12 cellular contexts compared by ENCODE assay signal in the genomic region with DNA sequence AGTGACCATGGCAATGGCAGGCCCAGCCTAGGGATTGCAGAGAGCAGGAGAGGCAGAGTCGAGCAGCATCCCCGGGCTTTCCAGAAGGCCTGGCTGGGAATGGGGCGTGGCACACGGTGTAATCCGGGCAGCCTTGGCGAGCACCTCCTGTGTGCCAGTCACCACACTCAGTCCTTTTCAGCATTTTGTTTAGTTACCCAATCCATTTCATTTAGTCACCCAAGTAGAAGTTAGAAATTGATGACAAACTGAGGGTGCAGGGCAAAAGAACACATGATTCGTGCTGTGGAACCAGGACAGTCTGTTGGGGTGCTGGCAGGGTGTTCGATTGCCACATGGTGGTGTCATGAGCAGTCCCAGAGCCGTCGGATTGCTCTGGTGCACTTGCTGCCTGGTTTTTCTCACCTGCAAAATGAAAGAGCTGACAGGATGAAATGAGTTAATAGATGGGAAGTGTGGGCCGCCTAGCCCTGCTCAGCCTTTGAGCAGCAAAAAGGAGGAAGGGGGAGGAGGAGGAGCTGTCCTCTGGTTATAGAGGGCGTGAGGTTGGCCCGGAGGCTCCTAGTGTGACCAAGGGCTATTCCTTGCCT.
A peak's percentile ranks its signal among the peaks of the same experiment; 100 is the strongest.
DNase-seq lines count a peak whose midpoint lies in the region; ATAC-seq and TF ChIP-seq lines count a peak whose summit lies in the region.
"Had no signal": no experiment of that assay in that cellular context is flagged by ENCODE, and none has a peak within 500 bp of the region (broad histone marks: within the 10 kb centered on the region; RNA-seq: fewer than 3 reads in every experiment).

No MANE protein-coding gene starts in this region.

- no peaks in the 10 kb centered on the region for H3K4me1 ChIP-seq in foreskin keratinocyte
- H3K4me1 ChIP-seq: parathyroid adenoma, SJCRH30 had no signal

- peak; percentile 33 for DNase-seq in activated CD4-positive, alpha-beta T cell treated with anti-CD3 and anti-CD28 coated beads for 36 hours
- no peak for DNase-seq in activated CD4-positive, alpha-beta T cell treated with anti-CD3 and anti-CD28 coated beads, Interleukin-2, amount 10 ng/mL, durations not matched to agents 7 days and 5 days
- DNase-seq in RKO (ENCODE audit: low spot score) (peak; percentile 47), foreskin keratinocyte (peak; percentile 32 to 47), T-helper 17 cell (no peak), NCI-H2029 (lab: John Stamatoyannopoulos, UW) (no peak)
- DNase-seq in stimulated activated naive B cell treated with anti-CD40 and anti-IgM and Interleukin-4, amounts not matched to agents 10 μg/mL and 1 μg/mL and 100 μg/mL, for 72 hours, result no peak
- DNase-seq in activated naive CD4-positive, alpha-beta T cell treated with anti-CD3 and anti-CD28 coated beads, Interleukin-2, amount 50 U/mL, for 16 hours, result no peak

- no peak overlapping the region for H3K4me3 Mint-ChIP-seq in activated CD4-positive, alpha-beta T cell treated with anti-CD3 and anti-CD28 coated beads for 36 hours
- no peak overlapping the region for H3K4me3 Mint-ChIP-seq in activated CD4-positive, alpha-beta T cell treated with anti-CD3 and anti-CD28 coated beads, Interleukin-2, amount 10 ng/mL, durations not matched to agents 7 days and 5 days
- no peak overlapping the region for H3K4me3 Mint-ChIP-seq in stimulated activated naive B cell treated with anti-CD40 and anti-IgM and Interleukin-4, amounts not matched to agents 10 μg/mL and 1 μg/mL and 100 μg/mL, for 72 hours
- no peak overlapping the region for H3K4me3 Mint-ChIP-seq in T-helper 17 cell
- H3K4me3 Mint-ChIP-seq: CD4-positive, CD25-positive, alpha-beta regulatory T cell; central memory CD8-positive, alpha-beta T cell had no signal

- TF ChIP-seq CTCF in foreskin keratinocyte (conservative IDR thresholded peaks at IDR 0.05), result peak; percentile 61

- H3K9me3 Mint-ChIP-seq in activated CD4-positive, alpha-beta T cell treated with anti-CD3 and anti-CD28 coated beads for 36 hours (ENCODE audit: low read depth), result no peaks in the 10 kb centered on the region
- H3K9me3 Mint-ChIP-seq in activated CD4-positive, alpha-beta T cell treated with anti-CD3 and anti-CD28 coated beads, Interleukin-2, amount 10 ng/mL, durations not matched to agents 7 days and 5 days, result no peaks in the 10 kb centered on the region
- no peaks in the 10 kb centered on the region for H3K9me3 Mint-ChIP-seq in stimulated activated naive B cell treated with anti-CD40 and anti-IgM and Interleukin-4, amounts not matched to agents 10 μg/mL and 1 μg/mL and 100 μg/mL, for 72 hours
- H3K9me3 Mint-ChIP-seq: CD4-positive, CD25-positive, alpha-beta regulatory T cell; central memory CD8-positive, alpha-beta T cell had no signal

- H3K27me3 ChIP-seq in foreskin keratinocyte, result no peaks in the 10 kb centered on the region
- H3K27me3 ChIP-seq: SJCRH30 had no signal

- intact Hi-C loops in activated CD4-positive, alpha-beta T cell treated with anti-CD3 and anti-CD28 coated beads for 36 hours (cut with DNase I, micrococcal nuclease), result no loop called here

- no peak overlapping the region for H3K27ac ChIP-seq in foreskin keratinocyte
- H3K27ac ChIP-seq: parathyroid adenoma, SJCRH30 had no signal

- no peak overlapping the region for H3K27ac Mint-ChIP-seq in activated CD4-positive, alpha-beta T cell treated with anti-CD3 and anti-CD28 coated beads for 36 hours
- H3K27ac Mint-ChIP-seq in activated CD4-positive, alpha-beta T cell treated with anti-CD3 and anti-CD28 coated beads, Interleukin-2, amount 10 ng/mL, durations not matched to agents 7 days and 5 days, result no peak overlapping the region
- H3K27ac Mint-ChIP-seq in stimulated activated naive B cell treated with anti-CD40 and anti-IgM and Interleukin-4, amounts not matched to agents 10 μg/mL and 1 μg/mL and 100 μg/mL, for 72 hours, result no peak overlapping the region
- no peak overlapping the region for H3K27ac Mint-ChIP-seq in T-helper 17 cell

- no peaks in the 10 kb centered on the region for H3K4me1 Mint-ChIP-seq in activated CD4-positive, alpha-beta T cell treated with anti-CD3 and anti-CD28 coated beads for 36 hours
- H3K4me1 Mint-ChIP-seq in activated CD4-positive, alpha-beta T cell treated with anti-CD3 and anti-CD28 coated beads, Interleukin-2, amount 10 ng/mL, durations not matched to agents 7 days and 5 days, result no peaks in the 10 kb centered on the region
- no peaks in the 10 kb centered on the region for H3K4me1 Mint-ChIP-seq in stimulated activated naive B cell treated with anti-CD40 and anti-IgM and Interleukin-4, amounts not matched to agents 10 μg/mL and 1 μg/mL and 100 μg/mL, for 72 hours
- peaks cover 10% of the 10 kb centered on the region for H3K4me1 Mint-ChIP-seq in T-helper 17 cell
- H3K4me1 Mint-ChIP-seq: CD4-positive, CD25-positive, alpha-beta regulatory T cell had no signal

- peak; percentile 36 for ATAC-seq in activated CD4-positive, alpha-beta T cell treated with anti-CD3 and anti-CD28 coated beads for 36 hours
- peak; percentile 91 for ATAC-seq in foreskin keratinocyte
- peak; percentile 54 for ATAC-seq in stimulated activated naive B cell treated with anti-CD40 and anti-IgM and Interleukin-4, amounts not matched to agents 10 μg/mL and 1 μg/mL and 100 μg/mL, for 72 hours (replicated peaks)
- no peak for ATAC-seq in T-helper 17 cell

- peaks cover 18% of the 10 kb centered on the region for H3K27me3 Mint-ChIP-seq in activated CD4-positive, alpha-beta T cell treated with anti-CD3 and anti-CD28 coated beads for 36 hours
- H3K27me3 Mint-ChIP-seq in activated CD4-positive, alpha-beta T cell treated with anti-CD3 and anti-CD28 coated beads, Interleukin-2, amount 10 ng/mL, durations not matched to agents 7 days and 5 days, result peaks cover 6% of the 10 kb centered on the region
- peaks cover 14 to 24% of the 10 kb centered on the region in 2 donors for H3K27me3 Mint-ChIP-seq in stimulated activated naive B cell treated with anti-CD40 and anti-IgM and Interleukin-4, amounts not matched to agents 10 μg/mL and 1 μg/mL and 100 μg/mL, for 72 hours
- peaks cover 35% of the 10 kb centered on the region for H3K27me3 Mint-ChIP-seq in T-helper 17 cell
- H3K27me3 Mint-ChIP-seq: central memory CD8-positive, alpha-beta T cell had no signal

- no peaks in the 10 kb centered on the region for H3K36me3 Mint-ChIP-seq in activated CD4-positive, alpha-beta T cell treated with anti-CD3 and anti-CD28 coated beads for 36 hours (ENCODE audit: low read depth)
- H3K36me3 Mint-ChIP-seq in activated CD4-positive, alpha-beta T cell treated with anti-CD3 and anti-CD28 coated beads, Interleukin-2, amount 10 ng/mL, durations not matched to agents 7 days and 5 days (ENCODE audit: low read depth), result no peaks in the 10 kb centered on the region
- no peaks in the 10 kb centered on the region for H3K36me3 Mint-ChIP-seq in stimulated activated naive B cell treated with anti-CD40 and anti-IgM and Interleukin-4, amounts not matched to agents 10 μg/mL and 1 μg/mL and 100 μg/mL, for 72 hours
- H3K36me3 Mint-ChIP-seq in T-helper 17 cell (ENCODE audit: low read depth), result peaks cover under 1% of the 10 kb centered on the region
- H3K36me3 Mint-ChIP-seq: CD4-positive, CD25-positive, alpha-beta regulatory T cell had no signal

- CTCF ChIA-PET in activated CD4-positive, alpha-beta T cell treated with anti-CD3 and anti-CD28 coated beads for 36 hours (lab: Charles Lee), result interaction anchor here (0.8 kb wide), 1 partner anchor 10 kb away, joined by 3 read pairs; no protein-coding TSS in a partner anchor
- CTCF ChIA-PET in activated CD4-positive, alpha-beta T cell treated with anti-CD3 and anti-CD28 coated beads, Interleukin-2, amount 10 ng/mL, durations not matched to agents 7 days and 5 days (lab: Charles Lee), result no interaction called here

- POLR2A ChIA-PET in activated CD4-positive, alpha-beta T cell treated with anti-CD3 and anti-CD28 coated beads for 36 hours (lab: Charles Lee), result interaction anchor here (0.6 kb wide), 1 partner anchor 15 kb away, joined by 3 read pairs; no protein-coding TSS in a partner anchor
- POLR2A ChIA-PET in activated CD4-positive, alpha-beta T cell treated with anti-CD3 and anti-CD28 coated beads, Interleukin-2, amount 10 ng/mL, durations not matched to agents 7 days and 5 days (lab: Charles Lee), result no interaction called here

- H3K9me3 ChIP-seq in T-helper 17 cell (ENCODE audit: control insufficient read depth, low read length, poor library complexity, severe bottlenecking), result no peaks in the 10 kb centered on the region
- H3K9me3 ChIP-seq: SJCRH30 had no signal

Comparison
In these comparisons a context has a peak if more than half of its experiments do, and no peak if none do; other contexts are left out.
1. DNase-seq: peak in activated CD4-positive, alpha-beta T cell treated with anti-CD3 and anti-CD28 coated beads for 36 hours (single experiment), RKO (single experiment) and foreskin keratinocyte (2 of 2); none in activated CD4-positive, alpha-beta T cell treated with anti-CD3 and anti-CD28 coated beads, Interleukin-2, amount 10 ng/mL, durations not matched to agents 7 days and 5 days (single experiment), stimulated activated naive B cell treated with anti-CD40 and anti-IgM and Interleukin-4, amounts not matched to agents 10 μg/mL and 1 μg/mL and 100 μg/mL, for 72 hours (single experiment), T-helper 17 cell (0 of 3), NCI-H2029 (single experiment) and activated naive CD4-positive, alpha-beta T cell treated with anti-CD3 and anti-CD28 coated beads, Interleukin-2, amount 50 U/mL, for 16 hours (single experiment).